In genomic region chr14:67515386-67516079, GRCh38 we compare ENCODE assay signal across 8 cellular contexts. TPM values are rescaled to one million over a fixed set of nuclear protein-coding genes. Genes with fewer than 3 reads are reported as not detected.
DNase-seq lines count a peak whose midpoint lies in the region; ATAC-seq and TF ChIP-seq lines count a peak whose summit lies in the region.

No MANE protein-coding gene starts in this region.

- H3K9me3 ChIP-seq in Karpas-422 (ENCODE audit: low read length) = no peaks in the 10 kb centered on the region
- H3K9me3 ChIP-seq in cardiac muscle cell (ENCODE audit: low read depth) = no peaks in the 10 kb centered on the region

- H3K79me2 ChIP-seq in Karpas-422 (ENCODE audit: low read length) = peaks cover 35% of the 10 kb centered on the region

- H3K9ac ChIP-seq in Karpas-422 (ENCODE audit: low read length) = peak overlapping the region; percentile 87
- H3K9ac ChIP-seq in rectal smooth muscle tissue (ENCODE audit: low read length) = no peak overlapping the region

- peak overlapping the region; percentile 91 for H3K27ac ChIP-seq in Karpas-422 (ENCODE audit: low read length)
- H3K27ac ChIP-seq in cardiac muscle cell = no peak overlapping the region
- H3K27ac ChIP-seq in rectal smooth muscle tissue (ENCODE audit: low read depth, low read length) = no peak overlapping the region

- H2AFZ ChIP-seq in Karpas-422 (ENCODE audit: low read length) = peak overlapping the region; percentile 19

- peak overlapping the region; percentile 78 for H3K4me2 ChIP-seq in Karpas-422 (ENCODE audit: low read depth, low read length, poor library complexity, severe bottlenecking)

- no peaks in the 10 kb centered on the region for H3K4me1 Mint-ChIP-seq in activated T-helper 17 cell treated with anti-CD3 and anti-CD28 coated beads, Interleukin-2, amount 50 U/mL, for 72 hours

- H3K27me3 ChIP-seq in Karpas-422 (ENCODE audit: low read length) = no peaks in the 10 kb centered on the region
- peaks cover 77% of the 10 kb centered on the region for H3K27me3 ChIP-seq in cardiac muscle cell
- H3K27me3 ChIP-seq in rectal smooth muscle tissue (ENCODE audit: control insufficient read depth, insufficient read depth, low read length) = no peaks in the 10 kb centered on the region

- no peaks in the 10 kb centered on the region for H3K9me3 Mint-ChIP-seq in activated T-helper 17 cell treated with anti-CD3 and anti-CD28 coated beads, Interleukin-2, amount 50 U/mL, for 72 hours

- ATAC-seq in GM18868 (IDR thresholded peaks at IDR 0.05; ENCODE audit: unreplicated experiment) = peak; percentile 65
- peak; percentile 74 for ATAC-seq in activated T-helper 17 cell treated with anti-CD3 and anti-CD28 coated beads, Interleukin-2, amount 50 U/mL, for 72 hours (replicated peaks)
- ATAC-seq in HG03108 (IDR thresholded peaks at IDR 0.05; ENCODE audit: unreplicated experiment) = no peak

- H3K4me3 ChIP-seq in Karpas-422 (ENCODE audit: low read length) = peak overlapping the region; percentile 79
- H3K4me3 ChIP-seq in cardiac muscle cell = peak overlapping the region; percentile 63
- peak overlapping the region; percentile 77 for H3K4me3 ChIP-seq in rectal smooth muscle tissue (ENCODE audit: low read length)

- peaks cover 66% of the 10 kb centered on the region for H3K4me1 ChIP-seq in Karpas-422 (ENCODE audit: low read length)
- no peaks in the 10 kb centered on the region for H3K4me1 ChIP-seq in cardiac muscle cell (ENCODE audit: low read depth)
- peaks cover 4% of the 10 kb centered on the region for H3K4me1 ChIP-seq in rectal smooth muscle tissue (ENCODE audit: control insufficient read depth, insufficient read depth, low read length)

- no peak for TF ChIP-seq CTCF in cardiac muscle cell (IDR thresholded peaks at IDR 0.05; ENCODE audit: low read depth, low read length)

- no peaks in the 10 kb centered on the region for H3K27me3 Mint-ChIP-seq in activated T-helper 17 cell treated with anti-CD3 and anti-CD28 coated beads, Interleukin-2, amount 50 U/mL, for 72 hours

- H3K27ac Mint-ChIP-seq in activated T-helper 17 cell treated with anti-CD3 and anti-CD28 coated beads, Interleukin-2, amount 50 U/mL, for 72 hours = no peak overlapping the region

- H4K20me1 ChIP-seq in Karpas-422 (ENCODE audit: insufficient read depth, low read depth, low read length) = no peaks in the 10 kb centered on the region

- DNase-seq in AG08396 (ENCODE audit: low spot score) = peak; percentile 59
- peak; percentile 84 for DNase-seq in Karpas-422
- peak in 1 of 2 donors; percentile 14 for DNase-seq in cardiac muscle cell (ENCODE audit: low read depth in 1 of 2, low spot score in 1 of 2)
- no peak for DNase-seq in ureter (ENCODE audit: low spot score)

- H3K36me3 ChIP-seq in Karpas-422 (ENCODE audit: insufficient read depth, low read length) (no peaks in the 10 kb centered on the region), cardiac muscle cell (no peaks in the 10 kb centered on the region), rectal smooth muscle tissue (ENCODE audit: control insufficient read depth, insufficient read depth, low read length) (no peaks in the 10 kb centered on the region)

- no peaks in the 10 kb centered on the region for H3K36me3 Mint-ChIP-seq in activated T-helper 17 cell treated with anti-CD3 and anti-CD28 coated beads, Interleukin-2, amount 50 U/mL, for 72 hours (ENCODE audit: low read depth)

- H3K4me3 Mint-ChIP-seq in activated T-helper 17 cell treated with anti-CD3 and anti-CD28 coated beads, Interleukin-2, amount 50 U/mL, for 72 hours = peak overlapping the region; percentile 66

- no peaks in the 10 kb centered on the region for H3K9me2 ChIP-seq in Karpas-422 (replicated peaks; ENCODE audit: insufficient read depth, low read length)

RNA-seq across cellular contexts. Expression of gene PLEKHH1, which starts 17.6 kb away (rescaled TPM):
- total RNA-seq in Karpas-422 (2014; rRNA removed; shearing (Covaris generic); ENCODE audit: low replicate concordance) = 0.83 and 3.7 TPM in 2 replicates
- 1 to 10 TPM in 1 of 2 donors, under 1 TPM in 1; 0.17 to 4.9 TPM for total RNA-seq in activated T-helper 17 cell treated with anti-CD3 and anti-CD28 coated beads, Interleukin-2, amount 50 U/mL, for 72 hours
- 14.8 and 29.9 TPM in 2 replicates for total RNA-seq in cardiac muscle cell
- 15.0 and 18.0 TPM in 2 replicates for polyA plus RNA-seq in cardiac muscle cell
- 46.3 TPM for total RNA-seq in ureter

RNA-seq across cellular contexts. Expression of gene TMEM229B, which starts 27.0 kb away (rescaled TPM):
- 60.2 and 84.7 TPM in 2 replicates for total RNA-seq in Karpas-422 (2014; rRNA removed; shearing (Covaris generic); ENCODE audit: low replicate concordance)
- under 1 TPM; 0.71 to 0.84 TPM for total RNA-seq in activated T-helper 17 cell treated with anti-CD3 and anti-CD28 coated beads, Interleukin-2, amount 50 U/mL, for 72 hours
- 0.09 and 0.42 TPM in 2 replicates for total RNA-seq in cardiac muscle cell
- polyA plus RNA-seq in cardiac muscle cell = 0.09 and 0.37 TPM in 2 replicates
- total RNA-seq in ureter = 24.7 TPM

Comparison
In these comparisons a context has a peak if more than half of its experiments do, and no peak if none do; other contexts are left out.
1. RNA of gene TMEM229B, which starts 27.0 kb away (total RNA-seq): 60.2 to 84.7 TPM in Karpas-422 and 24.7 TPM in ureter (single experiment); 0.71 to 0.84 TPM in activated T-helper 17 cell treated with anti-CD3 and anti-CD28 coated beads, Interleukin-2, amount 50 U/mL, for 72 hours and 0.09 to 0.42 TPM in cardiac muscle cell; every median in the first group is over 10 times any median in the second.
2. Peak in every context shown above with its lines, with median percentiles within 50 percentile points of each other: H3K4me3 ChIP-seq.